In the genomic region with DNA sequence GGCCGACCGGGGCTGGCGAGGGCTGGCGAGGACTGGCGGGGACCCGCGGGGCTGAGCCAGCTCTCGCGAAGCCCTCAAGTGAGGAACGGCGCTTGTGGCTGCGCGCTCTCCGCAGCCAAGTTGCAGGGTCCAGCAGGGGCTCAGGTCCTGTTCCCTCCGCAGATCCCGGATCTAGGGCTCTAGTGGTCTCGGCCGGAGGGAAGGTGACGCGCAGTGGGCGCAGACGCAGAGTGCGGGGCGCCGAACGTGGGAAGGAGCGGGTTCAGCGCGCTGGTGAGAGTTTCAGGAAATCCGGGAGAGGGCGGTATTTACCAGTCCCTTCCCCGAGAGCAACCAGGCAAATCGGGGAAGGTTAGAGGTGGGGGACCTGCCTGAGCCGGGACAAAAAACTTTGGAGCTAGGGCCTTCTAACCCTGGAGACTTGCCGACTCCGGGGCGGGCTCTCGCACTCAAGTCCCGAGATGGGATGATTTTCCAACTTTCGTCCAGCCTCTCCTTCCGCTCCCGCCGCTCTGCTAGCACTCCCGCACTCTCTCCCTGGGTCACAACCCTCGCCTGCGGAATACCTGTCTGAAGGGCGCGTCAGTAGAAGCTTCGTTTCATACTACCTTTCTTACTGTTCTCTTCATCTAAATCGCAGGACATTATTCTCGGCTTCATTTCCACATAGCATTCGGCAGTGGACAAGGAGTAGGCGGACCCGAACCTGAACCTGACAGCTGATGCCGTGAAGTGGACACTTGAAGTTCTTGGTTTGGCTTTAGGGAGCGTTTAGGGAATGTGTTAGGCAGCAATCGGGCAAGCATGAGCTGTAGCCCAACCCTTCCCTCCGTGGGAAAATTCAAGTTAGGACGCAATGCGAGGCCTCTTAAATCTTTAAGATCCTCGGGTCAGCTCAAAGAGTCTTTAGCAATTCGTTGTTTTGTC, we compare ENCODE assay signal across 9 cellular contexts. TPM values are rescaled to one million over a fixed set of nuclear protein-coding genes. Genes with fewer than 3 reads are reported as not detected.
DNase-seq lines count a peak whose midpoint lies in the region; ATAC-seq, FAIRE-seq and TF ChIP-seq lines count a peak whose summit lies in the region.
"Had no signal": no experiment of that assay in that cellular context is flagged by ENCODE, and none has a peak within 500 bp of the region (broad histone marks: within the 10 kb centered on the region; RNA-seq: fewer than 3 reads in every experiment).

No MANE protein-coding gene starts in this region.

- BruUV-seq in MCF 10A (replicated peaks; lab: Mats Ljungman, UMichigan), result no TSS peak

- POLR2A ChIA-PET in MCF 10A (lab: Yijun Ruan, JAX), result interaction anchor here (0.6 to 3.0 kb wide), 8 partner anchors 9 to 502 kb away, joined by 3 to 15 read pairs (median 4); a partner anchor contains a TSS

- peaks cover 5% of the 10 kb centered on the region for H3K36me3 Mint-ChIP-seq in MCF 10A (ENCODE audit: insufficient read depth, unreplicated experiment)
- H3K36me3 Mint-ChIP-seq in activated T-helper 2 cell treated with anti-CD3 and anti-CD28 coated beads, Interferon-gamma antibody, Interleukin-2, Interleukin-4, amounts not matched to agents 10 μg/mL and 5 μg/mL and 100 μg/mL, durations not matched to agents 14 hours and 24 hours and 36 hours (ENCODE audit: low read depth), result no peaks in the 10 kb centered on the region

- peaks cover 0 to 15% (median 3%) of the 10 kb centered on the region in 4 donors for H3K4me1 ChIP-seq in right lobe of liver

- H3K9me3 Mint-ChIP-seq in MCF 10A (ENCODE audit: unreplicated experiment), result no peaks in the 10 kb centered on the region
- no peaks in the 10 kb centered on the region for H3K9me3 Mint-ChIP-seq in activated T-helper 2 cell treated with anti-CD3 and anti-CD28 coated beads, Interferon-gamma antibody, Interleukin-2, Interleukin-4, amounts not matched to agents 10 μg/mL and 5 μg/mL and 100 μg/mL, durations not matched to agents 14 hours and 24 hours and 36 hours

- no peak overlapping the region for H3K27ac Mint-ChIP-seq in MCF 10A (ENCODE audit: low read depth, unreplicated experiment)
- no peak overlapping the region for H3K27ac Mint-ChIP-seq in activated T-helper 2 cell treated with anti-CD3 and anti-CD28 coated beads, Interferon-gamma antibody, Interleukin-2, Interleukin-4, amounts not matched to agents 10 μg/mL and 5 μg/mL and 100 μg/mL, durations not matched to agents 14 hours and 24 hours and 36 hours

- ATAC-seq in right lobe of liver (peak; percentile 79 to 82 (median 81)), GM18498 (IDR thresholded peaks at IDR 0.05; ENCODE audit: unreplicated experiment) (no peak)

- intact Hi-C loops in MCF 10A (cut with micrococcal nuclease) (loop anchor here (1.0 kb wide), 5 partner anchors 99 to 585 kb away; no protein-coding TSS in a partner anchor), right lobe of liver (cut with DNase I) (no loop called here)
- intact Hi-C loops in activated T-helper 2 cell treated with anti-CD3 and anti-CD28 coated beads, Interferon-gamma antibody, Interleukin-2, Interleukin-4, amounts not matched to agents 10 μg/mL and 5 μg/mL and 100 μg/mL, durations not matched to agents 14 hours and 24 hours and 36 hours (cut with micrococcal nuclease), result no loop called here

- FAIRE-seq in urothelium cell line (lab: Jason Lieb, UNC), result no peak

- CTCF ChIA-PET in MCF 10A (lab: Yijun Ruan, JAX), result interaction anchor here (0.6 to 9.6 kb wide), 64 partner anchors 9 to 801 kb away, joined by 3 to 157 read pairs (median 4); a partner anchor contains a TSS

- H3K27me3 Mint-ChIP-seq in MCF 10A (ENCODE audit: insufficient read depth, unreplicated experiment), result no peaks in the 10 kb centered on the region
- H3K27me3 Mint-ChIP-seq in activated T-helper 2 cell treated with anti-CD3 and anti-CD28 coated beads, Interferon-gamma antibody, Interleukin-2, Interleukin-4, amounts not matched to agents 10 μg/mL and 5 μg/mL and 100 μg/mL, durations not matched to agents 14 hours and 24 hours and 36 hours (ENCODE audit: low read depth), result peaks cover 68% of the 10 kb centered on the region

- H3K4me3 Mint-ChIP-seq in MCF 10A (ENCODE audit: unreplicated experiment), result peak overlapping the region; percentile 71
- no peak overlapping the region for H3K4me3 Mint-ChIP-seq in activated T-helper 2 cell treated with anti-CD3 and anti-CD28 coated beads, Interferon-gamma antibody, Interleukin-2, Interleukin-4, amounts not matched to agents 10 μg/mL and 5 μg/mL and 100 μg/mL, durations not matched to agents 14 hours and 24 hours and 36 hours (ENCODE audit: low read depth)

- no peak overlapping the region for H3K27ac ChIP-seq in right lobe of liver
- H3K27ac ChIP-seq: neutrophil had no signal

- TF ChIP-seq CTCF in MCF 10A (IDR thresholded peaks at IDR 0.05; ENCODE audit: unreplicated experiment) (peak; percentile 65), right lobe of liver (IDR thresholded peaks at IDR 0.05) (peak in 3 of 4 donors; percentile 34 to 51 (median 37))

- WGBS in right lobe of liver (ENCODE audit: insufficient coverage, low coverage, low lambda C conversion rate, missing lambda C conversion rate), result 5% methylated on average over 31 of the region's 62 CpGs

- DNase-seq in DMS79 (lab: John Stamatoyannopoulos, UW) (peak; percentile 81), NCI-H1694 treated with DMSO at 0.1 percent for 48 hours (lab: John Stamatoyannopoulos, UW) (peak; percentile 68), MCF 10A (ENCODE audit: unreplicated experiment) (peak; percentile 63), right lobe of liver (no peak), cerebellar nuclear complex (lab: John Stamatoyannopoulos, UW) (no peak), urothelium cell line (ENCODE audit: low spot score) (no peak)
- DNase-seq in activated T-helper 2 cell treated with anti-CD3 and anti-CD28 coated beads, Interferon-gamma antibody, Interleukin-2, Interleukin-4, amounts not matched to agents 10 μg/mL and 5 μg/mL and 100 μg/mL, durations not matched to agents 14 hours and 24 hours and 36 hours (ENCODE audit: low spot score), result no peak

- H3K4me1 Mint-ChIP-seq in MCF 10A (ENCODE audit: insufficient read depth, unreplicated experiment), result peaks cover 5% of the 10 kb centered on the region
- H3K4me1 Mint-ChIP-seq in activated T-helper 2 cell treated with anti-CD3 and anti-CD28 coated beads, Interferon-gamma antibody, Interleukin-2, Interleukin-4, amounts not matched to agents 10 μg/mL and 5 μg/mL and 100 μg/mL, durations not matched to agents 14 hours and 24 hours and 36 hours (ENCODE audit: low read depth), result no peaks in the 10 kb centered on the region

- peak overlapping the region in 2 of 3 donors; percentile 2 to 38 for H3K4me3 ChIP-seq in right lobe of liver

- H3K9me3 ChIP-seq in right lobe of liver, result no peaks in the 10 kb centered on the region
- H3K9me3 ChIP-seq: neutrophil had no signal

- H3K27me3 ChIP-seq in right lobe of liver, result peaks cover 23 to 50% of the 10 kb centered on the region in 2 donors

- TF ChIP-seq POLR2A in right lobe of liver (IDR thresholded peaks at IDR 0.05), result no peak

- no peaks in the 10 kb centered on the region for H3K36me3 ChIP-seq in right lobe of liver
- H3K36me3 ChIP-seq: neutrophil had no signal

RNA-seq across cellular contexts. Expression of a gene that starts 13.6 kb away (rescaled TPM):
- total RNA-seq in MCF 10A (2022), result 5.5 and 7.3 TPM in 2 replicates
- total RNA-seq in right lobe of liver, result not detected
- total RNA-seq in activated T-helper 2 cell treated with anti-CD3 and anti-CD28 coated beads, Interferon-gamma antibody, Interleukin-2, Interleukin-4, amounts not matched to agents 10 μg/mL and 5 μg/mL and 100 μg/mL, durations not matched to agents 14 hours and 24 hours and 36 hours, result not detected in 2 replicates

Comparison
In these comparisons a context has a peak if more than half of its experiments do, and no peak if none do; other contexts are left out.
1. DNase-seq: peak in DMS79 (single experiment), NCI-H1694 treated with DMSO at 0.1 percent for 48 hours (single experiment) and MCF 10A (single experiment); none in right lobe of liver (0 of 3), cerebellar nuclear complex (0 of 2), activated T-helper 2 cell treated with anti-CD3 and anti-CD28 coated beads, Interferon-gamma antibody, Interleukin-2, Interleukin-4, amounts not matched to agents 10 μg/mL and 5 μg/mL and 100 μg/mL, durations not matched to agents 14 hours and 24 hours and 36 hours (single experiment) and urothelium cell line (single experiment).